In the genomic region with DNA sequence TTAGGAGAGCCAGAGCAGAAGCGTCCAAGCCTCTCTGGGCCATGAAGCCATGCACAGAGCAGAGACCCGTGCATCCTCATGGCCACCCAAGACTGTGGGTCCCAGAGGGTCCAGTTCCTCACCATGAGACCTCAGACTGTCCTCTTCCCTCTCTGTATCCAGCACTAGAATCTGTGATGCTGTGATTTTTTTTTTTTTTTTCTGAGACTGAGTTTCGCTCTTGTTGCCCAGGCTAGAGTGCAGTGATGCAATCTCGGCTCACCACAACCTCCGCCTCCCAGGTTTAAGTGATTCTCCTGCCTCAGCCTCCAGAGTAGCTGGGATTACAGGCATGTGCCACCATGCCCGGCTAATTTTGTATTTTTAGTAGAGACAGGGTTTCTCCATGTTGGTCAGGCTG, we compare ENCODE assay signal across 8 cellular contexts. TPM values are rescaled to one million over a fixed set of nuclear protein-coding genes. Genes with fewer than 3 reads are reported as not detected.
DNase-seq lines count a peak whose midpoint lies in the region; ATAC-seq and TF ChIP-seq lines count a peak whose summit lies in the region.
"Not testable (repeated sequence)": the region's sequence is repeated elsewhere in the genome, so short reads cannot be mapped to it uniquely, and the experiment has no call there.
"Had no signal": no experiment of that assay in that cellular context is flagged by ENCODE, and none has a peak within 500 bp of the region (broad histone marks: within the 10 kb centered on the region; RNA-seq: fewer than 3 reads in every experiment).

No MANE protein-coding gene starts in this region.

- CTCF ChIA-PET in CD8-positive, alpha-beta memory T cell (lab: Charles Lee) = interaction anchor here (1.0 to 9.2 kb wide), 7 partner anchors 10 to 51 kb away, joined by 3 to 116 read pairs (median 17); partner anchors contain the start of genes GNAI2 and GNAT1

- 66 to 79% (median 73%) methylated on average over 5 to 6 of the region's 6 CpGs for WGBS in adrenal gland, 4 donors

- peaks cover 65 to 88% (median 75%) of the 10 kb centered on the region in 3 donors for H3K4me1 Mint-ChIP-seq in CD8-positive, alpha-beta memory T cell
- H3K4me1 Mint-ChIP-seq in T-helper 17 cell = peaks cover 53% of the 10 kb centered on the region
- peaks cover 61 to 84% of the 10 kb centered on the region in 2 donors for H3K4me1 Mint-ChIP-seq in natural killer cell

- POLR2A ChIA-PET in CD8-positive, alpha-beta memory T cell (lab: Charles Lee) = interaction anchor here (0.7 to 1.2 kb wide), 2 partner anchors 10 to 77 kb away, joined by 3 to 4 read pairs; no protein-coding TSS in a partner anchor

- not testable (repeated sequence) for H3K9me3 ChIP-seq in CD8-positive, alpha-beta memory T cell (ENCODE audit: low read length); T-helper 17 cell (ENCODE audit: control insufficient read depth, low read length, poor library complexity, severe bottlenecking); adrenal gland (replicated peaks in 1 of 3); fibroblast of lung (ENCODE audit: control insufficient read depth, insufficient read depth, low read depth, low read length); stomach smooth muscle (ENCODE audit: control insufficient read depth in 2 of 2, low read length in 2 of 2)

- peaks cover 0 to 43% (median 0%) of the 10 kb centered on the region in 3 donors for H3K36me3 Mint-ChIP-seq in CD8-positive, alpha-beta memory T cell
- not testable (repeated sequence) for H3K36me3 Mint-ChIP-seq in T-helper 17 cell (ENCODE audit: low read depth); natural killer cell

- TF ChIP-seq POLR2A in adrenal gland (IDR thresholded peaks at IDR 0.05) = not testable (repeated sequence)

- not testable (repeated sequence) for ATAC-seq in T-helper 17 cell, natural killer cell

- not testable (repeated sequence) for H3K4me3 ChIP-seq in CD8-positive, alpha-beta memory T cell (ENCODE audit: low read length); adrenal gland; fibroblast of lung (replicated peaks in 1 of 4; ENCODE audit: control extremely low read depth in 1 of 4, insufficient read depth in 1 of 4, low read depth in 3 of 4, low read length in 4 of 4); stomach smooth muscle (ENCODE audit: low read length in 2 of 2)

- H3K4me2 ChIP-seq in fibroblast of lung (ENCODE audit: extremely low read depth, insufficient read depth, low read length) = not testable (repeated sequence)

- not testable (repeated sequence) for H3K9me3 Mint-ChIP-seq in CD8-positive, alpha-beta memory T cell; natural killer cell

- H3K4me1 ChIP-seq in CD8-positive, alpha-beta memory T cell (ENCODE audit: insufficient read depth, low read length) = peaks cover 96% of the 10 kb centered on the region
- H3K4me1 ChIP-seq in adrenal gland (replicated peaks in 1 of 2) (peaks cover 45 to 98% of the 10 kb centered on the region in 2 donors), fibroblast of lung (ENCODE audit: control insufficient read depth, extremely low read depth, insufficient read depth, low read length) (peaks cover 55% of the 10 kb centered on the region), stomach smooth muscle (ENCODE audit: control insufficient read depth, insufficient read depth, low read length) (peaks cover 88% of the 10 kb centered on the region)

- not testable (repeated sequence) for DNase-seq in CD8-positive, alpha-beta memory T cell; T-helper 17 cell; adrenal gland; fibroblast of lung (ENCODE audit: low read depth in 2 of 2); natural killer cell

- H3K27ac Mint-ChIP-seq in CD8-positive, alpha-beta memory T cell = peak overlapping the region; percentile 57 to 99 (median 94)
- H3K27ac Mint-ChIP-seq in T-helper 17 cell (peak overlapping the region; percentile 95), natural killer cell (peak overlapping the region; percentile 95)

- H3K27ac ChIP-seq in CD8-positive, alpha-beta memory T cell (ENCODE audit: low read depth, low read length) = not testable (repeated sequence)
- H3K27ac ChIP-seq in adrenal gland = peak overlapping the region in 4 of 5 donors; percentile 44 to 92 (median 70)
- H3K27ac ChIP-seq in fibroblast of lung (ENCODE audit: insufficient read depth, low read length) = peak overlapping the region; percentile 8
- H3K27ac ChIP-seq in stomach smooth muscle (ENCODE audit: low read length) = peak overlapping the region; percentile 58

- not testable (repeated sequence) for TF ChIP-seq CTCF in adrenal gland (IDR thresholded peaks at IDR 0.05); fibroblast of lung (conservative IDR thresholded peaks at IDR 0.05 in 1 of 2, IDR thresholded peaks at IDR 0.05 in 1 of 2; ENCODE audit: low read depth in 1 of 2, low read length in 2 of 2); natural killer cell (IDR thresholded peaks at IDR 0.05)

- not testable (repeated sequence) for H4K20me1 ChIP-seq in fibroblast of lung (ENCODE audit: control insufficient read depth, extremely low read depth, insufficient read depth, low read length)

- H3K9ac ChIP-seq in fibroblast of lung (ENCODE audit: insufficient read depth, low read length) = not testable (repeated sequence)
- H3K9ac ChIP-seq in stomach smooth muscle (ENCODE audit: low read length in 2 of 2) = peak overlapping the region in 1 of 2 donors; percentile 21

- H3K36me3 ChIP-seq in CD8-positive, alpha-beta memory T cell (ENCODE audit: insufficient read depth, low read length) = peaks cover 17% of the 10 kb centered on the region
- H3K36me3 ChIP-seq in adrenal gland (replicated peaks in 1 of 2); fibroblast of lung (ENCODE audit: control insufficient read depth, insufficient read depth, low read length); stomach smooth muscle (ENCODE audit: control insufficient read depth in 2 of 2, insufficient read depth in 2 of 2, low read length in 2 of 2): not testable (repeated sequence)

- intact Hi-C loops in adrenal gland (cut with DNase I); natural killer cell (cut with micrococcal nuclease): not testable (repeated sequence)

- not testable (repeated sequence) for H3K27me3 ChIP-seq in CD8-positive, alpha-beta memory T cell (ENCODE audit: insufficient read depth, low read length, poor library complexity, severe bottlenecking); adrenal gland; fibroblast of lung (ENCODE audit: control insufficient read depth, insufficient read depth, low read length); stomach smooth muscle (ENCODE audit: control insufficient read depth in 1 of 2, insufficient read depth in 2 of 2, low read length in 2 of 2)

- peaks cover 95% of the 10 kb centered on the region for H3K79me2 ChIP-seq in fibroblast of lung (ENCODE audit: control insufficient read depth, insufficient read depth, low read length)

- not testable (repeated sequence) for H2AFZ ChIP-seq in fibroblast of lung (ENCODE audit: low read length)

- H3K4me3 Mint-ChIP-seq in CD8-positive, alpha-beta memory T cell = peak overlapping the region in 5 of 7 donors; percentile 18 to 37 (median 23)
- H3K4me3 Mint-ChIP-seq in T-helper 17 cell (peak overlapping the region; percentile 84), natural killer cell (peak overlapping the region; percentile 53)

- not testable (repeated sequence) for H3K27me3 Mint-ChIP-seq in CD8-positive, alpha-beta memory T cell; T-helper 17 cell; natural killer cell (ENCODE audit: low read depth in 2 of 2)

RNA-seq across cellular contexts. Expression of gene GNAI2, which starts 8.8 kb away (rescaled TPM):
- 100 to 1,000 TPM; 259 to 265 TPM for total RNA-seq in CD8-positive, alpha-beta memory T cell
- polyA plus RNA-seq in CD8-positive, alpha-beta memory T cell = 665 TPM
- 100 to 1,000 TPM; 266 to 288 TPM for total RNA-seq in T-helper 17 cell
- total RNA-seq in adrenal gland = 100 to 1,000 TPM; 109 to 275 (median 206) TPM
- 100 to 1,000 TPM; 133 to 163 (median 157) TPM for polyA plus RNA-seq in adrenal gland
- 124 and 238 TPM in 2 replicates for total RNA-seq in fibroblast of lung
- polyA plus RNA-seq in fibroblast of lung = 704 and 828 TPM in 2 replicates
- 433 and 460 TPM in 2 replicates for polyA plus RNA-seq in fibroblast of lung (2012)
- polyA minus RNA-seq in fibroblast of lung (ENCODE audit: low replicate concordance) = 885 and 1,144 TPM in 2 replicates
- total RNA-seq in natural killer cell = 100 to 1,000 TPM; 428 to 467 (median 447) TPM

RNA-seq across cellular contexts. Expression of gene SEMA3B, which starts 24.1 kb away (rescaled TPM):
- total RNA-seq in CD8-positive, alpha-beta memory T cell = under 1 TPM in 1 of 2 experiments, not detected in 1; 0.22 TPM
- not detected for polyA plus RNA-seq in CD8-positive, alpha-beta memory T cell
- 1 to 10 TPM; 1.7 to 1.8 TPM for total RNA-seq in T-helper 17 cell
- total RNA-seq in adrenal gland = 100 to 1,000 TPM in 7 of 8 donors, 10 to 100 TPM in 1; 81.7 to 468 (median 224) TPM
- polyA plus RNA-seq in adrenal gland = 100 to 1,000 TPM; 159 to 496 (median 451) TPM
- 51.6 and 85.2 TPM in 2 replicates for total RNA-seq in fibroblast of lung
- 17.6 and 23.5 TPM in 2 replicates for polyA plus RNA-seq in fibroblast of lung
- polyA plus RNA-seq in fibroblast of lung (2012) = 26.0 and 32.8 TPM in 2 replicates
- 6.7 and 14.3 TPM in 2 replicates for polyA minus RNA-seq in fibroblast of lung (ENCODE audit: low replicate concordance)
- total RNA-seq in natural killer cell = 1 to 10 TPM in 1 of 3 donors, under 1 TPM in 2; 0.97 to 2.0 (median 0.99) TPM

RNA-seq across cellular contexts. Expression of gene LSMEM2, which starts 34.1 kb away (rescaled TPM):
- not detected for total RNA-seq in CD8-positive, alpha-beta memory T cell
- polyA plus RNA-seq in CD8-positive, alpha-beta memory T cell = not detected
- total RNA-seq in T-helper 17 cell (not detected), adrenal gland (under 1 TPM in 3 of 8 donors, not detected in 5; 0.36 to 0.76 (median 0.60) TPM), fibroblast of lung (not detected in 2 replicates), natural killer cell (not detected)
- polyA plus RNA-seq in adrenal gland (under 1 TPM; 0.09 to 0.64 (median 0.47) TPM), fibroblast of lung (not detected in 2 replicates)
- not detected in 2 replicates for polyA plus RNA-seq in fibroblast of lung (2012)
- not detected in 2 replicates for polyA minus RNA-seq in fibroblast of lung (ENCODE audit: low replicate concordance)
- total RNA-seq: activated CD8-positive, alpha-beta memory T cell treated with anti-CD3 and anti-CD28 coated beads for 36 hours; RPMI7951 had no signal

RNA-seq across cellular contexts. Expression of gene SLC38A3, which starts 39.7 kb away (rescaled TPM):
- total RNA-seq in CD8-positive, alpha-beta memory T cell = not detected
- polyA plus RNA-seq in CD8-positive, alpha-beta memory T cell = not detected
- total RNA-seq in T-helper 17 cell = under 1 TPM in 1 of 2 donors, not detected in 1; 0.78 TPM
- total RNA-seq in adrenal gland = 10 to 100 TPM in 1 of 8 donors, under 1 TPM in 5, not detected in 2; 0.07 to 48.8 (median 0.43) TPM
- under 1 TPM; 0.05 to 0.30 (median 0.08) TPM for polyA plus RNA-seq in adrenal gland
- total RNA-seq in fibroblast of lung = not detected in 2 replicates
- polyA plus RNA-seq in fibroblast of lung = 0.02 TPM in 1 of 2 replicates, not detected in the other
- polyA plus RNA-seq in fibroblast of lung (2012) = not detected in 2 replicates
- polyA minus RNA-seq in fibroblast of lung (ENCODE audit: low replicate concordance) = not detected in 2 replicates
- total RNA-seq in natural killer cell = under 1 TPM in 1 of 3 donors, not detected in 2; 0.82 TPM
- total RNA-seq: RPMI7951 had no signal

RNA-seq across cellular contexts. Expression of gene IFRD2, which starts 47.4 kb away (rescaled TPM):
- total RNA-seq in CD8-positive, alpha-beta memory T cell = 100 to 1,000 TPM; 191 to 192 TPM
- 66.8 TPM for polyA plus RNA-seq in CD8-positive, alpha-beta memory T cell
- 10 to 100 TPM; 46.7 to 49.2 TPM for total RNA-seq in T-helper 17 cell
- 10 to 100 TPM; 44.9 to 96.3 (median 55.2) TPM for total RNA-seq in adrenal gland
- 100 to 1,000 TPM in 2 of 3 donors, 10 to 100 TPM in 1; 55.9 to 182 (median 144) TPM for polyA plus RNA-seq in adrenal gland
- total RNA-seq in fibroblast of lung = 51.0 and 56.0 TPM in 2 replicates
- polyA plus RNA-seq in fibroblast of lung = 28.1 and 44.0 TPM in 2 replicates
- polyA plus RNA-seq in fibroblast of lung (2012) = 35.7 and 61.3 TPM in 2 replicates
- 62.2 and 74.7 TPM in 2 replicates for polyA minus RNA-seq in fibroblast of lung (ENCODE audit: low replicate concordance)
- total RNA-seq in natural killer cell = 10 to 100 TPM; 27.8 to 39.1 (median 32.1) TPM

Comparison
In these comparisons a context has a peak if more than half of its experiments do, and no peak if none do; other contexts are left out.
1. H3K4me3 Mint-ChIP-seq: peak in every context shown above with its lines; median percentile 84 in T-helper 17 cell; 53 in natural killer cell; 23 in CD8-positive, alpha-beta memory T cell.
2. RNA of gene SEMA3B, which starts 24.1 kb away (total RNA-seq): 81.7 to 468 TPM in adrenal gland and 51.6 to 85.2 TPM in fibroblast of lung; 1.7 to 1.8 TPM in T-helper 17 cell, 0.97 to 2.0 TPM in natural killer cell and 0.22 TPM in CD8-positive, alpha-beta memory T cell; every median in the first group is over 10 times any median in the second.
3. Peak in every context shown above with its lines, with median percentiles within 50 percentile points of each other: H3K27ac Mint-ChIP-seq.